12 cellular contexts compared by ENCODE assay signal in genomic region chrX:16204538-16204937, GRCh38. TPM values are rescaled to one million over a fixed set of nuclear protein-coding genes. Genes with fewer than 3 reads are reported as not detected.
"Had no signal": no experiment of that assay in that cellular context is flagged by ENCODE, and none has a peak within 500 bp of the region (broad histone marks: within the 10 kb centered on the region; RNA-seq: fewer than 3 reads in every experiment).

No MANE protein-coding gene starts in this region.

- H3K4me1 Mint-ChIP-seq: IgD-negative memory B cell had no signal

- H3K4me3 Mint-ChIP-seq: GM23338, H9, HFFc6, IgD-negative memory B cell had no signal

- FAIRE-seq: H1, H54, HepG2 had no signal

- DNase-seq: H9, HFFc6, KBM-7 had no signal

- ATAC-seq: GM23338, HCT116, HepG2 had no signal

- H3K9me3 Mint-ChIP-seq: GM23338, HFFc6, IgD-negative memory B cell had no signal

- H3K27ac Mint-ChIP-seq: GM23338, H9, HFFc6, IgD-negative memory B cell had no signal

- H3K27ac ChIP-seq: HL-60, KMS-11 had no signal

- H3K9ac ChIP-seq: KMS-11 had no signal

- H3K4me3 ChIP-seq: GM23338 had no signal

RNA-seq across cellular contexts. Expression of gene MAGEB17, which starts 37.3 kb away (rescaled TPM):
- total RNA-seq: HepG2, HFFc6, HT1080 had no signal
- polyA plus RNA-seq: HepG2 had no signal
